ENCODE assay signal across 1 cellular context in genomic region chr11:58926251-58926650, GRCh38.
TF ChIP-seq lines count a peak whose summit lies in the region.

No MANE protein-coding gene starts in this region.

TF ChIP-seq in HepG2, 621 proteins besides CTCF, POLR2A, EP300 and RAD21 (continued from another document and continues in another):
- TF ChIP-seq FOSL1 (CRISPR knock-in tag; IDR thresholded peaks at IDR 0.05; ENCODE audit: borderline replicate concordance) = no peak
- TF ChIP-seq ZNF567 (CRISPR knock-in tag; IDR thresholded peaks at IDR 0.05; ENCODE audit: borderline replicate concordance) = no peak
- no peak for TF ChIP-seq ZNF446 (CRISPR knock-in tag; IDR thresholded peaks at IDR 0.05)
- TF ChIP-seq ZNF296 (CRISPR knock-in tag; conservative IDR thresholded peaks at IDR 0.05) = no peak
- no peak for TF ChIP-seq ZNF136 (CRISPR knock-in tag; IDR thresholded peaks at IDR 0.05; ENCODE audit: low read depth)
- TF ChIP-seq ZBTB10 (CRISPR knock-in tag; IDR thresholded peaks at IDR 0.05; ENCODE audit: borderline replicate concordance) = no peak
- TF ChIP-seq DBP (CRISPR knock-in tag; IDR thresholded peaks at IDR 0.05; ENCODE audit: not compliant biosample characterization) = no peak
- no peak for TF ChIP-seq BRF2 (CRISPR knock-in tag; IDR thresholded peaks at IDR 0.05)
- no peak for TF ChIP-seq CCAR2 (optimal IDR thresholded peaks at IDR 0.05; ENCODE audit: low read depth, low read length)
- no peak for TF ChIP-seq TGIF2 (CRISPR knock-in tag; IDR thresholded peaks at IDR 0.05)
- no peak for TF ChIP-seq ZNF691 (CRISPR knock-in tag; IDR thresholded peaks at IDR 0.05; ENCODE audit: borderline replicate concordance, low read depth)
- TF ChIP-seq CHD2 (IDR thresholded peaks at IDR 0.05; ENCODE audit: low read depth, low read length) = no peak
- no peak for TF ChIP-seq ZNF431 (CRISPR knock-in tag; IDR thresholded peaks at IDR 0.05; ENCODE audit: borderline replicate concordance, low read depth)
- no peak for TF ChIP-seq DR1 (CRISPR knock-in tag; IDR thresholded peaks at IDR 0.05)
- TF ChIP-seq IRF2 (CRISPR knock-in tag; IDR thresholded peaks at IDR 0.05) = no peak
- TF ChIP-seq KLF13 (CRISPR knock-in tag; IDR thresholded peaks at IDR 0.05) = no peak
- no peak for TF ChIP-seq ZHX1 (CRISPR knock-in tag; IDR thresholded peaks at IDR 0.05; ENCODE audit: low read depth)
- no peak for TF ChIP-seq LBX2 (CRISPR knock-in tag; IDR thresholded peaks at IDR 0.05; ENCODE audit: borderline replicate concordance)
- TF ChIP-seq THAP11 (CRISPR knock-in tag; IDR thresholded peaks at IDR 0.05) = no peak
- TF ChIP-seq ZNF382 (CRISPR knock-in tag; IDR thresholded peaks at IDR 0.05; ENCODE audit: borderline replicate concordance) = no peak
- no peak for TF ChIP-seq KLF6 (CRISPR knock-in tag; IDR thresholded peaks at IDR 0.05)
- peak; percentile 100 for TF ChIP-seq SIX1 (CRISPR knock-in tag; IDR thresholded peaks at IDR 0.05; ENCODE audit: borderline replicate concordance)
- TF ChIP-seq TBP (CRISPR knock-in tag; IDR thresholded peaks at IDR 0.05) = no peak
- no peak for TF ChIP-seq ZUFSP (CRISPR knock-in tag; IDR thresholded peaks at IDR 0.05; ENCODE audit: borderline replicate concordance)
- TF ChIP-seq ZNF160 (CRISPR knock-in tag; IDR thresholded peaks at IDR 0.05) = no peak
- TF ChIP-seq ZFP36L2 (CRISPR knock-in tag; IDR thresholded peaks at IDR 0.05) = no peak
- no peak for TF ChIP-seq CENPBD1 (CRISPR knock-in tag; IDR thresholded peaks at IDR 0.05; ENCODE audit: borderline replicate concordance, low read depth)
- no peak for TF ChIP-seq GRHL1 (CRISPR knock-in tag; conservative IDR thresholded peaks at IDR 0.05)
- no peak for TF ChIP-seq GPN1 (CRISPR knock-in tag; IDR thresholded peaks at IDR 0.05; ENCODE audit: borderline replicate concordance)
- TF ChIP-seq ZNF281 (CRISPR knock-in tag; IDR thresholded peaks at IDR 0.05; ENCODE audit: borderline replicate concordance) = no peak
- TF ChIP-seq ZBTB43 (CRISPR knock-in tag; conservative IDR thresholded peaks at IDR 0.05) = peak; percentile 48; the same call in 1 of the 2 replicates
- TF ChIP-seq REPIN1 (CRISPR knock-in tag; IDR thresholded peaks at IDR 0.05; ENCODE audit: borderline replicate concordance, low read depth) = 0 out of 2 replicates have a peak, but pooled peaks have one; percentile 23
- TF ChIP-seq ARID3A (IDR thresholded peaks at IDR 0.05; ENCODE audit: low read depth, low read length) = peak; percentile 27; the same call in 1 of the 2 replicates
- no peak for TF ChIP-seq SP4 (CRISPR knock-in tag; IDR thresholded peaks at IDR 0.05)
- TF ChIP-seq SMAD9 (CRISPR knock-in tag; IDR thresholded peaks at IDR 0.05) = no peak
- TF ChIP-seq ZBTB37 (CRISPR knock-in tag; IDR thresholded peaks at IDR 0.05) = peak; percentile 68; the same call in 1 of the 2 replicates
- no peak for TF ChIP-seq ZNF383 (CRISPR knock-in tag; IDR thresholded peaks at IDR 0.05; ENCODE audit: borderline replicate concordance)
- TF ChIP-seq MXD3 (CRISPR knock-in tag; IDR thresholded peaks at IDR 0.05) = no peak
